Comparison of ENCODE assay signal across 18 cellular contexts in the genomic region with DNA sequence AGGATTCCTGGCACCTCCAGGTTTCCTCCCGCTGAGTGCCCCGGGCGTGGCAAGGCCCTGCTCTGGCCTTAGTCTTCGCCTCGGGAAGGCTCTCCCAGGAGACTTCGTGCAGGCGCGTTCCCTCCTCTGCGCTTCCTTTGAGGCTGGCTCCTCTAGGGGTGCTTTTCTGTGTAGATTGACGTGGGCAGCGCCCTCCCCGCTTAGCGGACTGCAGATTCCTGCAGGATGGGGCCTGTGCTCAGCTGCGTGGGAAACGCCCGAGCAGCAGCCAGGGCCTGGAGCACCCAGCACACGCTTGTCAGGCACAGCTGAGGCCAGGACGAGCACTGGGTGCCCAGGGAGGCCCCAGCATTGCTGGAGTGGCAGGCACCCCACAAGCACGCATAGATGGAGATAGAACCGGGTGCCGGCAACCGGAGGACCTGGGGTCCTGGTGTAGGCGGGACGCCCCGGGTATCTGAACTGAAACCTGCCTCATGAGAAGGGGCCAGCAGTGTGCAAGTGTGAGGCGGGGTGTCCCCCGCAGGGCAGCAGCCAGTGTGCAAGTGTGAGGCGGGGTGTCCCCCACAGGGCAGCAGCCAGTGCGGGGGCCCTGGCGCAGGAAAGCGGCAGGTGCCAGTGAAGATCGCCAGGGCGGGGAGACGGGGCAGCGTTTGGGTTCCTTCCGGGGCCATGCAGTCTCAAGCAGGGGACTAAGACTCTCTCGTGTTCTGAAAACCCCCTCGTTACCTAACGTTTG.
"Had no signal": no experiment of that assay in that cellular context is flagged by ENCODE, and none has a peak within 500 bp of the region (broad histone marks: within the 10 kb centered on the region; RNA-seq: fewer than 3 reads in every experiment).

No MANE protein-coding gene starts in this region.

- H3K27me3 ChIP-seq: adrenal gland, cardiac muscle cell, colonic mucosa, esophagus muscularis mucosa, ovary, tibial nerve had no signal

- H3K9me3 Mint-ChIP-seq: activated naive CD4-positive, alpha-beta T cell treated with anti-CD3 and anti-CD28 coated beads, Interleukin-2, amount 50 U/mL, for 24 hours; mesothelial cell of epicardium; WTC11 had no signal

- H3K9me3 ChIP-seq: adrenal gland, colonic mucosa, esophagus muscularis mucosa, lower lobe of right lung, ovary, tibial nerve, uterus had no signal

- ATAC-seq: activated CD8-positive, alpha-beta T cell treated with anti-CD3 and anti-CD28 coated beads, Interleukin-2, amount 10 ng/mL, durations not matched to agents 7 days and 5 days; left cardiac atrium; lower lobe of right lung; stimulated activated naive B cell treated with anti-CD40 and anti-IgM and Interleukin-4, amounts not matched to agents 10 μg/mL and 1 μg/mL and 100 μg/mL, for 72 hours; WTC11 had no signal

- H3K27ac ChIP-seq: adrenal gland, cardiac muscle cell, colonic mucosa, esophagus muscularis mucosa, lower lobe of right lung, ovary, uterus had no signal

- H3K4me3 Mint-ChIP-seq: activated CD8-positive, alpha-beta T cell treated with anti-CD3 and anti-CD28 coated beads, Interleukin-2, amount 10 ng/mL, durations not matched to agents 7 days and 5 days; mesothelial cell of epicardium; stimulated activated naive B cell treated with anti-CD40 and anti-IgM and Interleukin-4, amounts not matched to agents 10 μg/mL and 1 μg/mL and 100 μg/mL, for 72 hours; WTC11 had no signal

- H3K4me3 ChIP-seq: adrenal gland, cardiac muscle cell, colonic mucosa, esophagus muscularis mucosa, lower lobe of right lung, ovary, tibial nerve, uterus had no signal

- DNase-seq: activated CD4-positive, alpha-beta T cell treated with anti-CD3 and anti-CD28 coated beads for 4 hours; activated CD8-positive, alpha-beta memory T cell treated with anti-CD3 and anti-CD28 coated beads, Interleukin-2, amount 50 U/mL, for 4 hours; activated CD8-positive, alpha-beta T cell treated with anti-CD3 and anti-CD28 coated beads, Interleukin-2, amount 10 ng/mL, durations not matched to agents 7 days and 5 days; activated effector memory CD4-positive, alpha-beta T cell treated with anti-CD3 and anti-CD28 coated beads, Interleukin-2, amount 50 U/mL, for 16 hours; activated T-cell treated with anti-CD3 and anti-CD28 coated beads, Interleukin-2, amount 50 U/mL, for 48 hours; adrenal gland; colonic mucosa; left cardiac atrium; lower lobe of right lung; ovary; stimulated activated naive B cell treated with anti-CD40 and anti-IgM and Interleukin-4, amounts not matched to agents 10 μg/mL and 1 μg/mL and 100 μg/mL, for 72 hours; uterus had no signal

- H3K27ac Mint-ChIP-seq: activated CD8-positive, alpha-beta T cell treated with anti-CD3 and anti-CD28 coated beads, Interleukin-2, amount 10 ng/mL, durations not matched to agents 7 days and 5 days; activated naive CD4-positive, alpha-beta T cell treated with anti-CD3 and anti-CD28 coated beads, Interleukin-2, amount 50 U/mL, for 24 hours; mesothelial cell of epicardium; stimulated activated naive B cell treated with anti-CD40 and anti-IgM and Interleukin-4, amounts not matched to agents 10 μg/mL and 1 μg/mL and 100 μg/mL, for 72 hours; WTC11 had no signal

- H3K36me3 ChIP-seq: ovary, uterus had no signal
